8 cellular contexts compared by ENCODE assay signal in genomic region chr1:110880708-110881374, GRCh38. TPM values are rescaled to one million over a fixed set of nuclear protein-coding genes. Genes with fewer than 3 reads are reported as not detected.
DNase-seq lines count a peak whose midpoint lies in the region; ATAC-seq and TF ChIP-seq lines count a peak whose summit lies in the region.

No MANE protein-coding gene starts in this region.

- peaks cover 100% of the 10 kb centered on the region for H3K79me2 ChIP-seq in OCI-LY3 (ENCODE audit: low read length)

- intact Hi-C loops in sigmoid colon (cut with DNase I), result no loop called here

- ATAC-seq in activated CD8-positive, alpha-beta memory T cell treated with anti-CD3 and anti-CD28 coated beads, Interleukin-2, amount 10 ng/mL, durations not matched to agents 7 days and 5 days, result peak; percentile 61
- peak; percentile 51 for ATAC-seq in activated naive CD8-positive, alpha-beta T cell treated with anti-CD3 and anti-CD28 coated beads, Interleukin-2, amount 10 ng/mL, durations not matched to agents 7 days and 5 days (ENCODE audit: low read depth)
- peak; percentile 73 for ATAC-seq in stimulated activated naive CD8-positive, alpha-beta T cell treated with anti-CD3 and anti-CD28 coated beads, Interleukin-15, Interleukin-2, amounts not matched to agents 100 U/mL and 50 U/mL, for 24 hours

- H3K36me3 ChIP-seq in OCI-LY3 (replicated peaks; ENCODE audit: low read depth, low read length) (peaks cover 17% of the 10 kb centered on the region), sigmoid colon (no peaks in the 10 kb centered on the region)

- no peak for TF ChIP-seq POLR2A in sigmoid colon (IDR thresholded peaks at IDR 0.05)

- no peak overlapping the region; the same call in 1 of the 2 replicates for H3K9ac ChIP-seq in OCI-LY3 (ENCODE audit: low read length)

- TF ChIP-seq EP300 in sigmoid colon (IDR thresholded peaks at IDR 0.05), result no peak

- H3K4me3 Mint-ChIP-seq in activated CD8-positive, alpha-beta memory T cell treated with anti-CD3 and anti-CD28 coated beads, Interleukin-2, amount 10 ng/mL, durations not matched to agents 7 days and 5 days, result peak overlapping the region; percentile 92
- H3K4me3 Mint-ChIP-seq in activated naive CD8-positive, alpha-beta T cell treated with anti-CD3 and anti-CD28 coated beads, Interleukin-2, amount 10 ng/mL, durations not matched to agents 7 days and 5 days, result peak overlapping the region; percentile 86

- H3K4me3 ChIP-seq in OCI-LY3 (ENCODE audit: low read length) (no peak overlapping the region), sigmoid colon (no peak overlapping the region)

- CTCF ChIA-PET in activated CD8-positive, alpha-beta memory T cell treated with anti-CD3 and anti-CD28 coated beads, Interleukin-2, amount 10 ng/mL, durations not matched to agents 7 days and 5 days (lab: Charles Lee), result interaction anchor here (1.5 to 1.6 kb wide), 2 partner anchors 83 to 94 kb away, joined by 3 to 9 read pairs; no protein-coding TSS in a partner anchor

- POLR2A ChIA-PET in activated naive CD8-positive, alpha-beta T cell treated with anti-CD3 and anti-CD28 coated beads, Interleukin-2, amount 10 ng/mL, durations not matched to agents 7 days and 5 days (lab: Charles Lee), result interaction anchor here (1.9 to 2.6 kb wide), 3 partner anchors 28 to 94 kb away, joined by 4 to 14 read pairs (median 8); partner anchors contain the start of gene LRIF1

- peaks cover 91% of the 10 kb centered on the region for H4K20me1 ChIP-seq in OCI-LY3 (ENCODE audit: insufficient read depth, low read length)

- peaks cover 57% of the 10 kb centered on the region for H3K4me1 Mint-ChIP-seq in activated CD8-positive, alpha-beta memory T cell treated with anti-CD3 and anti-CD28 coated beads, Interleukin-2, amount 10 ng/mL, durations not matched to agents 7 days and 5 days
- peaks cover 58% of the 10 kb centered on the region for H3K4me1 Mint-ChIP-seq in activated naive CD8-positive, alpha-beta T cell treated with anti-CD3 and anti-CD28 coated beads, Interleukin-2, amount 10 ng/mL, durations not matched to agents 7 days and 5 days

- H3K4me2 ChIP-seq in OCI-LY3 (ENCODE audit: low read length), result peak overlapping the region; percentile 95

- H3K27me3 ChIP-seq in OCI-LY3 (ENCODE audit: low read depth, low read length) (no peaks in the 10 kb centered on the region), sigmoid colon (no peaks in the 10 kb centered on the region)

- 38 to 60% methylated on average over 2 of the region's 2 CpGs for WGBS in sigmoid colon, 2 donors

- H3K27ac ChIP-seq in OCI-LY3 (ENCODE audit: low read length) (peak overlapping the region; percentile 88), sigmoid colon (no peak overlapping the region)

- H3K36me3 Mint-ChIP-seq in activated CD8-positive, alpha-beta memory T cell treated with anti-CD3 and anti-CD28 coated beads, Interleukin-2, amount 10 ng/mL, durations not matched to agents 7 days and 5 days, result peaks cover 61% of the 10 kb centered on the region
- peaks cover 36% of the 10 kb centered on the region for H3K36me3 Mint-ChIP-seq in activated naive CD8-positive, alpha-beta T cell treated with anti-CD3 and anti-CD28 coated beads, Interleukin-2, amount 10 ng/mL, durations not matched to agents 7 days and 5 days

- no peaks in the 10 kb centered on the region for H3K9me3 ChIP-seq in OCI-LY3 (ENCODE audit: insufficient read depth, low read length)
- H3K9me3 ChIP-seq in sigmoid colon, result no peaks in the 10 kb centered on the region

- no peaks in the 10 kb centered on the region for H3K9me3 Mint-ChIP-seq in activated CD8-positive, alpha-beta memory T cell treated with anti-CD3 and anti-CD28 coated beads, Interleukin-2, amount 10 ng/mL, durations not matched to agents 7 days and 5 days (ENCODE audit: low read depth)
- H3K9me3 Mint-ChIP-seq in activated naive CD8-positive, alpha-beta T cell treated with anti-CD3 and anti-CD28 coated beads, Interleukin-2, amount 10 ng/mL, durations not matched to agents 7 days and 5 days, result no peaks in the 10 kb centered on the region

- TF ChIP-seq CTCF in OCI-LY3 (IDR thresholded peaks at IDR 0.05; ENCODE audit: low read depth, low read length) (no peak), sigmoid colon (IDR thresholded peaks at IDR 0.05) (no peak), GM20000 (IDR thresholded peaks at IDR 0.05; ENCODE audit: extremely low read depth, missing control alignments) (no peak)

- H3K4me1 ChIP-seq in OCI-LY3 (ENCODE audit: low read length), result peaks cover 69% of the 10 kb centered on the region
- no peaks in the 10 kb centered on the region for H3K4me1 ChIP-seq in sigmoid colon

- H3K27me3 Mint-ChIP-seq in activated CD8-positive, alpha-beta memory T cell treated with anti-CD3 and anti-CD28 coated beads, Interleukin-2, amount 10 ng/mL, durations not matched to agents 7 days and 5 days, result no peaks in the 10 kb centered on the region
- H3K27me3 Mint-ChIP-seq in activated naive CD8-positive, alpha-beta T cell treated with anti-CD3 and anti-CD28 coated beads, Interleukin-2, amount 10 ng/mL, durations not matched to agents 7 days and 5 days, result no peaks in the 10 kb centered on the region

- peak overlapping the region; percentile 97 for H3K27ac Mint-ChIP-seq in activated CD8-positive, alpha-beta memory T cell treated with anti-CD3 and anti-CD28 coated beads, Interleukin-2, amount 10 ng/mL, durations not matched to agents 7 days and 5 days
- H3K27ac Mint-ChIP-seq in activated naive CD8-positive, alpha-beta T cell treated with anti-CD3 and anti-CD28 coated beads, Interleukin-2, amount 10 ng/mL, durations not matched to agents 7 days and 5 days, result peak overlapping the region; percentile 98

- DNase-seq in activated CD8-positive, alpha-beta memory T cell treated with anti-CD3 and anti-CD28 coated beads, Interleukin-2, amount 10 ng/mL, durations not matched to agents 7 days and 5 days, result peak; percentile 79
- DNase-seq in activated CD8-positive, alpha-beta memory T cell treated with anti-CD3 and anti-CD28 coated beads for 24 hours, result no peak
- no peak for DNase-seq in activated naive CD8-positive, alpha-beta T cell treated with anti-CD3 and anti-CD28 coated beads, Interleukin-2, amount 10 ng/mL, durations not matched to agents 7 days and 5 days
- DNase-seq in stimulated activated naive CD8-positive, alpha-beta T cell treated with anti-CD3 and anti-CD28 coated beads, Interleukin-15, Interleukin-2, amounts not matched to agents 100 U/mL and 50 U/mL, for 24 hours, result peak; percentile 55
- DNase-seq in sigmoid colon (no peak), GM20000 (ENCODE audit: low spot score) (no peak), GDM1 (lab: John Stamatoyannopoulos, UW) (no peak)

- no peak overlapping the region for H2AFZ ChIP-seq in OCI-LY3 (ENCODE audit: low read depth, low read length)

RNA-seq across cellular contexts. Expression of gene CD53, which starts 7.9 kb away (rescaled TPM):
- 100 to 1,000 TPM; 403 to 439 TPM for total RNA-seq in activated CD8-positive, alpha-beta memory T cell treated with anti-CD3 and anti-CD28 coated beads, Interleukin-2, amount 10 ng/mL, durations not matched to agents 7 days and 5 days
- total RNA-seq in activated naive CD8-positive, alpha-beta T cell treated with anti-CD3 and anti-CD28 coated beads, Interleukin-2, amount 10 ng/mL, durations not matched to agents 7 days and 5 days, result 100 to 1,000 TPM; 410 to 415 TPM
- total RNA-seq in sigmoid colon, result 10 to 100 TPM in 3 of 4 donors, 1 to 10 TPM in 1; 7.5 to 32.9 (median 26.8) TPM
- 100 to 1,000 TPM in 2 of 3 donors, 10 to 100 TPM in 1; 15.0 to 150 (median 100) TPM for polyA plus RNA-seq in sigmoid colon

Comparison
In these comparisons a context has a peak if more than half of its experiments do, and no peak if none do; other contexts are left out.
1. DNase-seq: peak in activated CD8-positive, alpha-beta memory T cell treated with anti-CD3 and anti-CD28 coated beads, Interleukin-2, amount 10 ng/mL, durations not matched to agents 7 days and 5 days (single experiment) and stimulated activated naive CD8-positive, alpha-beta T cell treated with anti-CD3 and anti-CD28 coated beads, Interleukin-15, Interleukin-2, amounts not matched to agents 100 U/mL and 50 U/mL, for 24 hours (single experiment); none in activated CD8-positive, alpha-beta memory T cell treated with anti-CD3 and anti-CD28 coated beads for 24 hours (single experiment), activated naive CD8-positive, alpha-beta T cell treated with anti-CD3 and anti-CD28 coated beads, Interleukin-2, amount 10 ng/mL, durations not matched to agents 7 days and 5 days (single experiment), sigmoid colon (single experiment), GM20000 (single experiment) and GDM1 (single experiment).
2. RNA of gene CD53, which starts 7.9 kb away (total RNA-seq): 403 to 439 TPM in activated CD8-positive, alpha-beta memory T cell treated with anti-CD3 and anti-CD28 coated beads, Interleukin-2, amount 10 ng/mL, durations not matched to agents 7 days and 5 days and 410 to 415 TPM in activated naive CD8-positive, alpha-beta T cell treated with anti-CD3 and anti-CD28 coated beads, Interleukin-2, amount 10 ng/mL, durations not matched to agents 7 days and 5 days; 7.5 to 32.9 TPM in sigmoid colon; every median in the first group is over 10 times any median in the second.
3. Peak in every context shown above with its lines, with median percentiles within 50 percentile points of each other: ATAC-seq.